ENCODE assay signal across 1 cellular context in the genomic region with DNA sequence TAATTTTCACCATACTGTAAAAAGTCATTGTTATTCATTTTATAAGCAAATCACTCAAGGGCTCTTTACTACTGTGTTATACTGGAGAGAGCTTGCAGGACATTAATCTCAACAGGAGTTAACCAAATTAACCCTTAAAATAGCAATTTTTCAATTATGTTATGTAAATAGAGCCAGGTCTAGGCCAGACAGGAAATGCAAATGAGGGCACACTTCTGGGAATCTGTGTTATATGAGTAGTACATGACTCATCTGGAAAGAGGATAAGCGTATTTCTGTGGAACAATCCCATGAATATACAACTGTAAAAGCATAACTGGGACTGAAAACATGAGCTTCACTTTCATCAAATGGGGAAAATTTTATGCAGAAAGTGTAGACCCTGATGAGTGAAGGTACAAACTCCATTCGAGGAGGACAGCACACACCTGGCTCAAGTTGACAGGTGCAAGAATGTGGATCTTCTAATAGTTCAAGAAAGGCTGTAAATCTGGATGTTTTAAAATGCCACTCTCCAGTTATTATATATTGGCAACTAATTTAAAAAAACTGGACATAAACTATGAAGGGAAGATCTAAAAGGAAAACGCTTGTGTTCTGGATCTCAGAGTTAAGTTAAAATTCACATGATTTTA.
TF ChIP-seq lines count a peak whose summit lies in the region.

No MANE protein-coding gene starts in this region.

TF ChIP-seq in IMR-90, 13 proteins besides CTCF, POLR2A, EP300 and RAD21 (continued from another document):
- peak; percentile 71 for TF ChIP-seq BHLHE40 (IDR thresholded peaks at IDR 0.05; ENCODE audit: low read depth, low read length)
- no peak for TF ChIP-seq RFX5 (IDR thresholded peaks at IDR 0.05; ENCODE audit: low read depth, low read length)
- peak; percentile 91 for TF ChIP-seq FOS (IDR thresholded peaks at IDR 0.05; ENCODE audit: low read depth, low read length)
